ENCODE assay signal across 9 cellular contexts in genomic region chrX:143648705-143649104, GRCh38. TPM values are rescaled to one million over a fixed set of nuclear protein-coding genes. Genes with fewer than 3 reads are reported as not detected.
A peak's percentile ranks its signal among the peaks of the same experiment; 100 is the strongest.
DNase-seq lines count a peak whose midpoint lies in the region; ATAC-seq and TF ChIP-seq lines count a peak whose summit lies in the region.
"Had no signal": no experiment of that assay in that cellular context is flagged by ENCODE, and none has a peak within 500 bp of the region (broad histone marks: within the 10 kb centered on the region; RNA-seq: fewer than 3 reads in every experiment).

No MANE protein-coding gene starts in this region.

- no peaks in the 10 kb centered on the region for H3K4me1 Mint-ChIP-seq in neural crest cell

- H3K27me3 Mint-ChIP-seq in neural crest cell (ENCODE audit: low read depth): no peaks in the 10 kb centered on the region

- intact Hi-C loops in aorta (cut with DNase I): no loop called here

- H3K27ac ChIP-seq in aorta (ENCODE audit: low read depth in 1 of 2, low read length in 2 of 2): no peak overlapping the region

- no peaks in the 10 kb centered on the region for H3K9me3 Mint-ChIP-seq in neural crest cell

- H3K9me3 ChIP-seq in aorta (ENCODE audit: control insufficient read depth, low read length): no peaks in the 10 kb centered on the region

- H3K27ac Mint-ChIP-seq in neural crest cell (ENCODE audit: unreplicated experiment): no peak overlapping the region

- WGBS in aorta, 2 donors: 36 to 37% methylated on average over 2 of the region's 2 CpGs

- no peak overlapping the region for H3K4me3 ChIP-seq in aorta (ENCODE audit: low read length in 2 of 2)

- no peaks in the 10 kb centered on the region for H3K4me1 ChIP-seq in aorta (ENCODE audit: control insufficient read depth in 1 of 2, insufficient read depth in 2 of 2, low read length in 2 of 2)

- H3K27me3 ChIP-seq in aorta (ENCODE audit: control insufficient read depth in 1 of 2, insufficient read depth in 2 of 2, low read length in 1 of 2): no peaks in the 10 kb centered on the region

- ATAC-seq in GM18861 (IDR thresholded peaks at IDR 0.05; ENCODE audit: unreplicated experiment): peak; percentile 93
- no peak for ATAC-seq in aorta (ENCODE audit: low FRiP score)
- ATAC-seq in HG03039 (IDR thresholded peaks at IDR 0.05; ENCODE audit: unreplicated experiment): no peak

- in situ Hi-C loops in KBM-7 (cut with MboI; ENCODE audit: low pct_unique_long_range_greater_than_20kb, low sequenced_read_pairs): no loop called here
- in situ Hi-C loops in SK-MEL-5 (cut with HindIII; ENCODE audit: low pct_unique_long_range_greater_than_20kb, low sequenced_read_pairs): no loop called here

- no peak overlapping the region for H3K4me3 Mint-ChIP-seq in neural crest cell

- peak; percentile 51 for TF ChIP-seq CTCF in neural crest cell (conservative IDR thresholded peaks at IDR 0.05)

- no peaks in the 10 kb centered on the region for H3K36me3 ChIP-seq in aorta (ENCODE audit: control insufficient read depth in 1 of 2, insufficient read depth in 2 of 2, low read length in 1 of 2)

- H3K36me3 Mint-ChIP-seq in neural crest cell (ENCODE audit: low read depth): no peaks in the 10 kb centered on the region

- DNase-seq in KBM-7 (peak; percentile 32), SK-MEL-5 (ENCODE audit: low read depth, low spot score) (peak; percentile 56), neural crest cell (ENCODE audit: low read depth, low spot score) (peak; percentile 1), aorta (no peak), activated gamma-delta T cell (lab: John Stamatoyannopoulos, UW) (no peak)
- DNase-seq in activated CD8-positive, alpha-beta memory T cell treated with anti-CD3 and anti-CD28 coated beads, Interleukin-2, amount 50 U/mL, for 4 hours: no peak
- DNase-seq: effector memory CD4-positive, alpha-beta T cell had no signal

RNA-seq across cellular contexts. Expression of gene SLITRK4, which starts 12.8 kb away (rescaled TPM):
- total RNA-seq in SK-MEL-5 (2014; rRNA removed; shearing (Covaris generic)): 0.34 and 0.40 TPM in 2 replicates
- polyA plus RNA-seq in SK-MEL-5 (2015; cell fraction: cytosol; rRNA removed): 0.67 and 0.80 TPM in 2 replicates
- polyA plus RNA-seq in SK-MEL-5 (2015; cell fraction: nucleus; rRNA removed): 0.85 and 1.3 TPM in 2 replicates
- total RNA-seq in neural crest cell: 2.0 and 2.7 TPM in 2 replicates
- 1 to 10 TPM; 3.3 to 4.1 TPM for total RNA-seq in aorta
- polyA plus RNA-seq in aorta: 1 to 10 TPM; 1.0 to 1.5 TPM

Comparison
In these comparisons a context has a peak if more than half of its experiments do, and no peak if none do; other contexts are left out.
1. DNase-seq: peak in KBM-7 (single experiment), SK-MEL-5 (single experiment) and neural crest cell (single experiment); none in aorta (0 of 2), activated CD8-positive, alpha-beta memory T cell treated with anti-CD3 and anti-CD28 coated beads, Interleukin-2, amount 50 U/mL, for 4 hours (single experiment) and activated gamma-delta T cell (single experiment).